11 cellular contexts compared by ENCODE assay signal in the genomic region with DNA sequence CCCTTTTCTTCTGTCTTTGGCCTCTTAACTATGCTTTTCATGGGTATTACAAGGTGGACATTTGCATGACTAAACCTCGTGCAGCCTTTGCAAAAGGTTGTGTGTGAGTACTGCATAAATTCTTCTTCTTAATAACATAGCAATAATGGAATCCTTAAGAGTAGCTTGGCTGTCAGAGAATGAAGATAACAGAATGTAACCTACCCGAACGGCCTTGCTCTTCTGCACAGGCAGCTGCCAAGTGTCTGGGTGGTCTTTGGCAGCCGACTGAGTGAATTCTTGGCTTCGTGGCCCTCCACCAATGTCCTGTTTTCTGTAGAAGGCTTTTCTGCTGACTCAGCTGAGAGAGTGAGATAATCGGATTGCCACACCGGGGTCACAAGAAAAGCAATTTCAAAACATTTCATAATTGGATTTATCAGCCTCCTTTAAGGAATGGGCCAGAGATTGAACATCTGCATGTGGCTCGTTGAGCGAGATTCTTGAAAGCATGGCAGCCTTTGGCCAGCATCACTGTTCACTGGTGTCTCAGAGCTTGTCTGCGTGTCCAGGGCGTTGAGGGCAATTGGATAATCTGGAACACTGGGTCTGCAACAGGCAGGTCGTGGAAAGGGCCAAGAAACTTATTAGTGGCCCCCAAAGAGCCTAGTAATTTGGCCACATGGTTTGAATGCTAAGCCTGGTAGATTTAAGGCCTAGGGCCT. TPM values are rescaled to one million over a fixed set of nuclear protein-coding genes. Genes with fewer than 3 reads are reported as not detected.
DNase-seq lines count a peak whose midpoint lies in the region; ATAC-seq and TF ChIP-seq lines count a peak whose summit lies in the region.
"Had no signal": no experiment of that assay in that cellular context is flagged by ENCODE, and none has a peak within 500 bp of the region (broad histone marks: within the 10 kb centered on the region; RNA-seq: fewer than 3 reads in every experiment).

No MANE protein-coding gene starts in this region.

- DNase-seq in AG10803 (ENCODE audit: low read depth), result peak; percentile 70
- peak; percentile 48 for DNase-seq in NCI-H82 treated with DMSO at 0.1 percent for 48 hours (lab: John Stamatoyannopoulos, UW; ENCODE audit: unreplicated experiment)
- DNase-seq in ecto neural progenitor cell (ENCODE audit: low spot score), result peak; percentile 64
- DNase-seq in neural progenitor cell (ENCODE audit: low spot score), result peak; percentile 33
- DNase-seq in foreskin melanocyte, result no peak
- no peak for DNase-seq in T-helper 1 cell
- no peak for DNase-seq in SIG-M5 (lab: John Stamatoyannopoulos, UW)
- DNase-seq: activated naive CD4-positive, alpha-beta T cell treated with Interleukin-2 at 50 U/mL for 16 hours; CD4-positive, alpha-beta T cell; stimulated activated CD4-positive, alpha-beta T cell treated with anti-CD3 and anti-CD28 coated beads, Interleukin-2, amount 100 ng/mL, for 48 hours had no signal

- peaks cover 5% of the 10 kb centered on the region for H3F3A ChIP-seq in neural progenitor cell (ENCODE audit: low read depth)

- H3K9me3 Mint-ChIP-seq in neural progenitor cell, result peaks cover 4% of the 10 kb centered on the region
- H3K9me3 Mint-ChIP-seq: CD4-positive, alpha-beta T cell had no signal

- H3K4me2 ChIP-seq in neural progenitor cell, result peak overlapping the region; percentile 22

- H3K4me1 Mint-ChIP-seq in neural progenitor cell, result peaks cover 39% of the 10 kb centered on the region

- no peaks in the 10 kb centered on the region for H3K27me3 ChIP-seq in neural progenitor cell

- H3K36me3 Mint-ChIP-seq in neural progenitor cell, result no peaks in the 10 kb centered on the region

- no peaks in the 10 kb centered on the region for H3K79me2 ChIP-seq in neural progenitor cell (ENCODE audit: low read depth)

- H3K4me1 ChIP-seq in neural progenitor cell, result peaks cover 22% of the 10 kb centered on the region

- no peak overlapping the region for H3K9ac ChIP-seq in neural progenitor cell

- ATAC-seq in HG03439 (IDR thresholded peaks at IDR 0.05; ENCODE audit: unreplicated experiment), result no peak

- H3K36me3 ChIP-seq in neural progenitor cell, result no peaks in the 10 kb centered on the region

- H4K20me1 ChIP-seq in neural progenitor cell (ENCODE audit: low read depth), result no peaks in the 10 kb centered on the region

- H3K27ac ChIP-seq in neural progenitor cell, result no peak overlapping the region

- H3K4me3 ChIP-seq in AG10803 (ENCODE audit: low read length) (no peak overlapping the region), neural progenitor cell (no peak overlapping the region)

- H3K27me3 Mint-ChIP-seq in neural progenitor cell (ENCODE audit: insufficient read depth, low read depth), result peaks cover 24% of the 10 kb centered on the region
- H3K27me3 Mint-ChIP-seq: CD4-positive, alpha-beta T cell had no signal

- no peaks in the 10 kb centered on the region for H3K9me3 ChIP-seq in neural progenitor cell (ENCODE audit: low read depth)

- peak overlapping the region; percentile 27 for H3K4me3 Mint-ChIP-seq in neural progenitor cell
- H3K4me3 Mint-ChIP-seq: CD4-positive, alpha-beta T cell had no signal

- H3K27ac Mint-ChIP-seq in neural progenitor cell, result peak overlapping the region; percentile 51
- H3K27ac Mint-ChIP-seq: CD4-positive, alpha-beta T cell had no signal

- no peak overlapping the region for H2AFZ ChIP-seq in neural progenitor cell (replicated peaks)

- TF ChIP-seq CTCF in AG10803 (conservative IDR thresholded peaks at IDR 0.05; ENCODE audit: low read length) (no peak), neural progenitor cell (IDR thresholded peaks at IDR 0.05) (no peak)

RNA-seq across cellular contexts. Expression of a gene that starts 13.5 kb away (rescaled TPM):
- 1.2 and 2.0 TPM in 2 replicates for total RNA-seq in neural progenitor cell (ENCODE audit: low replicate concordance)

Comparison
In these comparisons a context has a peak if more than half of its experiments do, and no peak if none do; other contexts are left out.
1. DNase-seq: peak in AG10803 (single experiment), NCI-H82 treated with DMSO at 0.1 percent for 48 hours (single experiment), ecto neural progenitor cell (single experiment) and neural progenitor cell (single experiment); none in foreskin melanocyte (single experiment), T-helper 1 cell (0 of 5) and SIG-M5 (single experiment).